In genomic region chr2:112606567-112606966, GRCh38 we compare ENCODE assay signal across 3 cellular contexts.
TF ChIP-seq lines count a peak whose summit lies in the region.

No MANE protein-coding gene starts in this region.

TF ChIP-seq in A549, 52 proteins besides CTCF, POLR2A, EP300 and RAD21:
- TF ChIP-seq ZC3H11A (IDR thresholded peaks at IDR 0.05) (no peak), RNF2 (IDR thresholded peaks at IDR 0.05; ENCODE audit: borderline replicate concordance, low read depth) (no peak), HOXB5 (CRISPR knock-in tag; IDR thresholded peaks at IDR 0.05) (no peak), ZFP36 (IDR thresholded peaks at IDR 0.05; ENCODE audit: borderline replicate concordance, partially characterized antibody) (no peak), KDM5A (IDR thresholded peaks at IDR 0.05) (no peak), FOSL2 (IDR thresholded peaks at IDR 0.05) (no peak), FOSL2 (CRISPR knock-in tag; IDR thresholded peaks at IDR 0.05) (no peak), MAX (IDR thresholded peaks at IDR 0.05) (no peak), PBX3 (IDR thresholded peaks at IDR 0.05) (no peak), RCOR1 (IDR thresholded peaks at IDR 0.05; ENCODE audit: low read depth, low read length) (no peak), FOXS1 (CRISPR knock-in tag; IDR thresholded peaks at IDR 0.05) (no peak), CBX8 (IDR thresholded peaks at IDR 0.05) (no peak)

TF ChIP-seq in GM12878, 131 proteins besides CTCF, POLR2A, EP300 and RAD21:
- no peak for TF ChIP-seq ZNF384 (IDR thresholded peaks at IDR 0.05; ENCODE audit: borderline replicate concordance, low read depth, low read length)
- TF ChIP-seq ZBTB40 (IDR thresholded peaks at IDR 0.05; ENCODE audit: borderline replicate concordance), result no peak
- no peak for TF ChIP-seq TAF1 (IDR thresholded peaks at IDR 0.05; ENCODE audit: borderline replicate concordance, low read depth, low read length)
- TF ChIP-seq BMI1 (IDR thresholded peaks at IDR 0.05; ENCODE audit: borderline replicate concordance), result no peak
- TF ChIP-seq USF2 (IDR thresholded peaks at IDR 0.05; ENCODE audit: borderline replicate concordance, low read depth, low read length), result no peak
- no peak for TF ChIP-seq SMAD1 (IDR thresholded peaks at IDR 0.05; ENCODE audit: low read depth, partially characterized antibody)
- no peak for TF ChIP-seq IKZF1 (conservative IDR thresholded peaks at IDR 0.05)
- TF ChIP-seq MEF2A (IDR thresholded peaks at IDR 0.05; ENCODE audit: insufficient read depth, low read depth, low read length), result no peak
- TF ChIP-seq ASH2L (IDR thresholded peaks at IDR 0.05; ENCODE audit: borderline replicate concordance, low read depth), result no peak
- no peak for TF ChIP-seq FOXM1 (IDR thresholded peaks at IDR 0.05; ENCODE audit: low read depth, low read length)
- no peak for TF ChIP-seq ZBED1 (IDR thresholded peaks at IDR 0.05; ENCODE audit: borderline replicate concordance)
- no peak for TF ChIP-seq TBL1XR1 (IDR thresholded peaks at IDR 0.05; ENCODE audit: low read depth, low read length)
- TF ChIP-seq POU2F2 (IDR thresholded peaks at IDR 0.05; ENCODE audit: borderline replicate concordance, low read depth, low read length), result no peak
- no peak for TF ChIP-seq NRF1 (conservative IDR thresholded peaks at IDR 0.05; ENCODE audit: low read depth, low read length)
- TF ChIP-seq IKZF2 (IDR thresholded peaks at IDR 0.05), result no peak
- TF ChIP-seq NBN (IDR thresholded peaks at IDR 0.05), result no peak
- no peak for TF ChIP-seq NR2C2 (IDR thresholded peaks at IDR 0.05; ENCODE audit: borderline replicate concordance, control insufficient read depth, insufficient read length, low read depth)
- TF ChIP-seq CREB1 (IDR thresholded peaks at IDR 0.05; ENCODE audit: low read depth), result no peak

TF ChIP-seq in HepG2, 621 proteins besides CTCF, POLR2A, EP300 and RAD21:
- TF ChIP-seq ZNF790 (CRISPR knock-in tag; IDR thresholded peaks at IDR 0.05; ENCODE audit: borderline replicate concordance) (no peak), PAXIP1 (CRISPR knock-in tag; conservative IDR thresholded peaks at IDR 0.05) (no peak), ZKSCAN1 (IDR thresholded peaks at IDR 0.05; ENCODE audit: low read length) (no peak), ZNF329 (CRISPR knock-in tag; IDR thresholded peaks at IDR 0.05; ENCODE audit: low read depth) (no peak), ZNF879 (CRISPR knock-in tag; IDR thresholded peaks at IDR 0.05) (no peak), CREB1 (IDR thresholded peaks at IDR 0.05) (no peak), CREB1 (CRISPR knock-in tag; IDR thresholded peaks at IDR 0.05) (no peak)
